In genomic region chr1:162497723-162498441, GRCh38 we compare ENCODE assay signal across 1 cellular context.
A peak's percentile ranks its signal among the peaks of the same experiment; 100 is the strongest.
TF ChIP-seq lines count a peak whose summit lies in the region.

Gene UHMK1 (plus strand): TSS chr1:162497818. CDS start chr1:162498001, 183 bp downstream.

TF ChIP-seq in SK-N-SH, 30 proteins besides CTCF, POLR2A, EP300 and RAD21 (continued from another document):
- no peak for TF ChIP-seq ZBTB33 (IDR thresholded peaks at IDR 0.05; ENCODE audit: borderline replicate concordance, low read depth)
- TF ChIP-seq NRF1 (IDR thresholded peaks at IDR 0.05; ENCODE audit: low read depth, low read length) = no peak
- no peak for TF ChIP-seq USF1 (IDR thresholded peaks at IDR 0.05; ENCODE audit: borderline replicate concordance, low read depth)
- no peak for TF ChIP-seq TEAD4 (IDR thresholded peaks at IDR 0.05; ENCODE audit: borderline replicate concordance, insufficient read depth)
- 0 out of 2 replicates have a peak, but pooled peaks have one; percentile 27 for TF ChIP-seq MAX (IDR thresholded peaks at IDR 0.05; ENCODE audit: low read depth)
- no peak for TF ChIP-seq FOXM1 (IDR thresholded peaks at IDR 0.05; ENCODE audit: low read depth)
- TF ChIP-seq SIN3A (IDR thresholded peaks at IDR 0.05; ENCODE audit: borderline replicate concordance, low read depth, low read length) = no peak
- TF ChIP-seq MEF2A (IDR thresholded peaks at IDR 0.05; ENCODE audit: borderline replicate concordance, low read depth) = no peak
- TF ChIP-seq RFX5 (IDR thresholded peaks at IDR 0.05; ENCODE audit: low read length) = no peak
- peak; percentile 96 for TF ChIP-seq YY1 (IDR thresholded peaks at IDR 0.05; ENCODE audit: low read depth)
- TF ChIP-seq FOSL2 (IDR thresholded peaks at IDR 0.05; ENCODE audit: borderline replicate concordance, low read depth) = 0 out of 2 replicates have a peak, but pooled peaks have one; percentile 3
